ENCODE assay signal across 1 cellular context in the genomic region with DNA sequence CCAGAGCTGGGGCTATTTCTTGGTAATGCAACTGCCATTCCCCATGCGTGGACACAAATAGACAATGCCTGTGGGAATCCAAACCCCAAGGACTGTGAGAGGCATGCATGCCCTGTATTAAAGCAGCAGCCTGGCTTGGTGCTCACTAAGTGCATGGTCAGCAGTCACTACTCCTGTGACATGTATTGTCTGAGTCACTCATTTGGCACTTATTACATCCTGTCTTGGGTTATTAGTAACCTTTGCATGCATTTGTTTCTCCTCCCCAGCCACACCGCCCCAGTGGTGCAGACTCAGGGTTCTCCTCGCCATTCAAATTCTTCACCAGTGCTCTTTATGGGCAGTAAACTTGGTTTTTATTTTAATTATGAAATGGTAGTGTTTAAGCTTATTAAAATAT.
TF ChIP-seq lines count a peak whose summit lies in the region.

No MANE protein-coding gene starts in this region.

TF ChIP-seq in SK-N-SH, 30 proteins besides CTCF, POLR2A, EP300 and RAD21 (continued from another document):
- TF ChIP-seq, protein P1, sequence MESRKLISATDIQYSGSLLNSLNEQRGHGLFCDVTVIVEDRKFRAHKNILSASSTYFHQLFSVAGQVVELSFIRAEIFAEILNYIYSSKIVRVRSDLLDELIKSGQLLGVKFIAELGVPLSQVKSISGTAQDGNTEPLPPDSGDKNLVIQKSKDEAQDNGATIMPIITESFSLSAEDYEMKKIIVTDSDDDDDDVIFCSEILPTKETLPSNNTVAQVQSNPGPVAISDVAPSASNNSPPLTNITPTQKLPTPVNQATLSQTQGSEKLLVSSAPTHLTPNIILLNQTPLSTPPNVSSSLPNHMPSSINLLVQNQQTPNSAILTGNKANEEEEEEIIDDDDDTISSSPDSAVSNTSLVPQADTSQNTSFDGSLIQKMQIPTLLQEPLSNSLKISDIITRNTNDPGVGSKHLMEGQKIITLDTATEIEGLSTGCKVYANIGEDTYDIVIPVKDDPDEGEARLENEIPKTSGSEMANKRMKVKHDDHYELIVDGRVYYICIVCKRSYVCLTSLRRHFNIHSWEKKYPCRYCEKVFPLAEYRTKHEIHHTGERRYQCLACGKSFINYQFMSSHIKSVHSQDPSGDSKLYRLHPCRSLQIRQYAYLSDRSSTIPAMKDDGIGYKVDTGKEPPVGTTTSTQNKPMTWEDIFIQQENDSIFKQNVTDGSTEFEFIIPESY (IDR thresholded peaks at IDR 0.05; ENCODE audit: borderline replicate concordance, low read depth): no peak
